ENCODE assay signal across 9 cellular contexts in the genomic region with DNA sequence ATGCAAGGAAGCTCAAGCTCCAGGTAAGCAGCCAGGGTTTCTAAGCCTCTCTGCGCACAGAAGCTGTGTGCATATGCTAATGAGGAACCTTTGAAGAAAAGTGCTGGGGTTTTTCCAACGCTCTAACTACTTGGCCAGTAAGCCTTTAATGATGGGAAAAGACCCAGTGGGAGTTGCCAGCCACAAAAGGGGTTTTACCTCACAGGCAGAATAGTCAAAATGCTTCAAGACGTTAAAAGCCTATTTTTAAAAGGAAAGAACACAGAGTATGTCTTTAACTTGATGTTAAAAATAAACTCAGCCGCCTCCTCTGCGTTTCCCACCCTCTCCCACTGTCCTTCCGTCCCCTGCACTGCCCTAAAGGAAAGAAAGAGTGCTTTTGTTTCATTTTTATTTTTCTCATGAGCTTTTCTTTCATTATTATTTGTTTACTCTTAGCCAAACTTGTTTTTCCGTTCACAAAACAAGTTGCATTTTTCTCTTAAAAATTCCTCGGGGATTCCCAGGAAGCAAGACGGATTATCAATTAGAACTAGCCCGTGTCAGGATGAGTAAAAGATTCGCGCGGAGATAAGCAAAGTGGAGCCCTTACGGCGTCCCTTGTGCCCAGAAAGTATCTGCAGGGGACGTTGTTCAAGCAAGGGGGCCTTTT.
DNase-seq lines count a peak whose midpoint lies in the region; TF ChIP-seq lines count a peak whose summit lies in the region.
"Had no signal": no experiment of that assay in that cellular context is flagged by ENCODE, and none has a peak within 500 bp of the region (broad histone marks: within the 10 kb centered on the region; RNA-seq: fewer than 3 reads in every experiment).

No MANE protein-coding gene starts in this region.

- H3K9me3 ChIP-seq in H9 (ENCODE audit: control insufficient read depth, low read depth, low read length) (no peaks in the 10 kb centered on the region), mucosa of stomach (ENCODE audit: control insufficient read depth, low read length) (no peaks in the 10 kb centered on the region), uterus (no peaks in the 10 kb centered on the region)

- no peak overlapping the region for H3K4me2 ChIP-seq in H9 (ENCODE audit: insufficient read depth, insufficient read length, low read length)

- H3K4me3 ChIP-seq in mucosa of stomach (ENCODE audit: low read length) (no peak overlapping the region), uterus (peak overlapping the region; percentile 25 to 44)

- no peaks in the 10 kb centered on the region for H4K20me1 ChIP-seq in H9 (ENCODE audit: control insufficient read depth, insufficient read depth, insufficient read length)

- intact Hi-C loops in uterus (cut with DNase I; ENCODE audit: low total_unique reads): no loop called here

- H3K4me3 Mint-ChIP-seq in H9: peak overlapping the region; percentile 15 to 69; a peak in 4 of 5 replicates

- no peak overlapping the region for H2BK5ac ChIP-seq in H9 (ENCODE audit: insufficient read length, low read length)

- WGBS in H9 (ENCODE audit: extremely low coverage, insufficient read length, low lambda C conversion rate): no CpG with 5 or more reads among the region's 16 CpGs

- H3K36me3 Mint-ChIP-seq in H9 (ENCODE audit: insufficient read depth in 1 of 3, low read depth in 3 of 3): no peaks in the 10 kb centered on the region

- H3K36me3 ChIP-seq in mucosa of stomach (ENCODE audit: control insufficient read depth, insufficient read depth, low read length) (no peaks in the 10 kb centered on the region), uterus (no peaks in the 10 kb centered on the region)

- H3K9me3 Mint-ChIP-seq in H9: no peaks in the 10 kb centered on the region; a peak in 1 of 5 replicates

- H2AFZ ChIP-seq in H9 (ENCODE audit: low read length): no peak overlapping the region

- H3K4me1 ChIP-seq in H9 (ENCODE audit: insufficient read depth, low read length) (no peaks in the 10 kb centered on the region), mucosa of stomach (ENCODE audit: control insufficient read depth, insufficient read depth, low read length) (peaks cover 9% of the 10 kb centered on the region), uterus (no peaks in the 10 kb centered on the region)

- TF ChIP-seq POLR2A in uterus (IDR thresholded peaks at IDR 0.05): no peak

- no peak overlapping the region for H2BK12ac ChIP-seq in H9 (ENCODE audit: insufficient read length, low read depth, low read length)

- no peak overlapping the region for H4K5ac ChIP-seq in H9 (ENCODE audit: insufficient read length, low read depth, low read length)

- DNase-seq in DMS 273 (lab: John Stamatoyannopoulos, UW; ENCODE audit: unreplicated experiment): peak; percentile 21
- DNase-seq in DMS 273 treated with DMSO at 0.1 percent for 48 hours (lab: John Stamatoyannopoulos, UW): no peak
- peak; percentile 64 for DNase-seq in H9
- peak; percentile 5 to 55 for DNase-seq in NCI-H526 (lab: John Stamatoyannopoulos, UW)
- DNase-seq in ecto neural progenitor cell (ENCODE audit: low spot score): peak; percentile 58
- DNase-seq in uterus: no peak
- no peak for DNase-seq in NCI-H1092 (lab: John Stamatoyannopoulos, UW)

- no peak overlapping the region for H3K18ac ChIP-seq in H9 (ENCODE audit: insufficient read length, low read depth, low read length)

- no peak overlapping the region for H3K56ac ChIP-seq in H9 (ENCODE audit: insufficient read length, low read depth, low read length)

- H3K4me1 Mint-ChIP-seq in H9: peaks cover 17 to 18% of the 10 kb centered on the region in 2 experiments

- H3K27ac ChIP-seq in H9 (ENCODE audit: insufficient read length, low read depth, low read length): no peak overlapping the region
- peak overlapping the region in 1 of 2 donors; percentile 35 for H3K27ac ChIP-seq in uterus
- H3K27ac ChIP-seq: 22Rv1 had no signal

- no peak overlapping the region for H3K9ac ChIP-seq in H9 (ENCODE audit: extremely low read depth, insufficient read length, low read length)
- H3K9ac ChIP-seq in mucosa of stomach (ENCODE audit: low read length): peak overlapping the region; percentile 48

- H3K4ac ChIP-seq in H9 (ENCODE audit: low read depth, low read length): no peak overlapping the region

- H2AK5ac ChIP-seq in H9 (ENCODE audit: insufficient read length, low read length): no peak overlapping the region

- TF ChIP-seq CTCF in H9 (conservative IDR thresholded peaks at IDR 0.05): no peak
- no peak for TF ChIP-seq CTCF in uterus (IDR thresholded peaks at IDR 0.05)

- H3K27ac Mint-ChIP-seq in H9: peak overlapping the region in 1 of 3 experiments; percentile 57; a peak in 1 of 7 replicates

- no peak overlapping the region for H2BK15ac ChIP-seq in H9 (ENCODE audit: low read depth, low read length)

- no peak overlapping the region for H4K8ac ChIP-seq in H9 (replicated peaks; ENCODE audit: insufficient read length, low read depth, low read length)

- H3K23ac ChIP-seq in H9 (ENCODE audit: insufficient read length, low read depth, low read length): no peak overlapping the region

- H3K27me3 ChIP-seq in H9 (ENCODE audit: insufficient read depth, low read length) (peaks cover 2% of the 10 kb centered on the region; the same call in 1 of the 2 replicates), mucosa of stomach (ENCODE audit: control insufficient read depth, insufficient read depth, low read length) (no peaks in the 10 kb centered on the region), uterus (no peaks in the 10 kb centered on the region)

- H2BK120ac ChIP-seq in H9 (ENCODE audit: low read depth, low read length, poor library complexity, severe bottlenecking): no peak overlapping the region

- no peak overlapping the region for H4K91ac ChIP-seq in H9 (ENCODE audit: insufficient read length, low read depth, low read length)

- H3K79me1 ChIP-seq in H9 (ENCODE audit: insufficient read depth, low read depth, low read length, poor library complexity, severe bottlenecking): no peaks in the 10 kb centered on the region

- H3K79me2 ChIP-seq in H9 (ENCODE audit: insufficient read depth, low read length): no peaks in the 10 kb centered on the region

- no peak overlapping the region for H3K14ac ChIP-seq in H9 (ENCODE audit: insufficient read depth, low read length)

- H3K27me3 Mint-ChIP-seq in H9 (ENCODE audit: low read depth): peaks cover 66% of the 10 kb centered on the region

- H2BK20ac ChIP-seq in H9 (ENCODE audit: low read depth, low read length, poor library complexity, severe bottlenecking): no peak overlapping the region

- H3K23me2 ChIP-seq in H9 (ENCODE audit: insufficient read length, low read depth, low read length, poor library complexity, severe bottlenecking): no peaks in the 10 kb centered on the region

- H3T11ph ChIP-seq in H9 (ENCODE audit: low read length): no peak overlapping the region

Comparison
In these comparisons a context has a peak if more than half of its experiments do, and no peak if none do; other contexts are left out.
1. DNase-seq: peak in DMS 273 (single experiment), H9 (single experiment), NCI-H526 (2 of 2) and ecto neural progenitor cell (single experiment); none in DMS 273 treated with DMSO at 0.1 percent for 48 hours (single experiment), uterus (0 of 2) and NCI-H1092 (single experiment).